Comparison of ENCODE assay signal across 1 cellular context in genomic region chr11:128692750-128693578, GRCh38.
TF ChIP-seq lines count a peak whose summit lies in the region.

No MANE protein-coding gene starts in this region.

TF ChIP-seq in GM12878, 131 proteins besides CTCF, POLR2A, EP300 and RAD21:
- TF ChIP-seq HDAC6 (IDR thresholded peaks at IDR 0.05; ENCODE audit: unreplicated experiment) = peak; percentile 52
- TF ChIP-seq MEF2B (IDR thresholded peaks at IDR 0.05; ENCODE audit: partially characterized antibody, poor library complexity, severe bottlenecking) = peak; percentile 83
- TF ChIP-seq, protein P1, sequence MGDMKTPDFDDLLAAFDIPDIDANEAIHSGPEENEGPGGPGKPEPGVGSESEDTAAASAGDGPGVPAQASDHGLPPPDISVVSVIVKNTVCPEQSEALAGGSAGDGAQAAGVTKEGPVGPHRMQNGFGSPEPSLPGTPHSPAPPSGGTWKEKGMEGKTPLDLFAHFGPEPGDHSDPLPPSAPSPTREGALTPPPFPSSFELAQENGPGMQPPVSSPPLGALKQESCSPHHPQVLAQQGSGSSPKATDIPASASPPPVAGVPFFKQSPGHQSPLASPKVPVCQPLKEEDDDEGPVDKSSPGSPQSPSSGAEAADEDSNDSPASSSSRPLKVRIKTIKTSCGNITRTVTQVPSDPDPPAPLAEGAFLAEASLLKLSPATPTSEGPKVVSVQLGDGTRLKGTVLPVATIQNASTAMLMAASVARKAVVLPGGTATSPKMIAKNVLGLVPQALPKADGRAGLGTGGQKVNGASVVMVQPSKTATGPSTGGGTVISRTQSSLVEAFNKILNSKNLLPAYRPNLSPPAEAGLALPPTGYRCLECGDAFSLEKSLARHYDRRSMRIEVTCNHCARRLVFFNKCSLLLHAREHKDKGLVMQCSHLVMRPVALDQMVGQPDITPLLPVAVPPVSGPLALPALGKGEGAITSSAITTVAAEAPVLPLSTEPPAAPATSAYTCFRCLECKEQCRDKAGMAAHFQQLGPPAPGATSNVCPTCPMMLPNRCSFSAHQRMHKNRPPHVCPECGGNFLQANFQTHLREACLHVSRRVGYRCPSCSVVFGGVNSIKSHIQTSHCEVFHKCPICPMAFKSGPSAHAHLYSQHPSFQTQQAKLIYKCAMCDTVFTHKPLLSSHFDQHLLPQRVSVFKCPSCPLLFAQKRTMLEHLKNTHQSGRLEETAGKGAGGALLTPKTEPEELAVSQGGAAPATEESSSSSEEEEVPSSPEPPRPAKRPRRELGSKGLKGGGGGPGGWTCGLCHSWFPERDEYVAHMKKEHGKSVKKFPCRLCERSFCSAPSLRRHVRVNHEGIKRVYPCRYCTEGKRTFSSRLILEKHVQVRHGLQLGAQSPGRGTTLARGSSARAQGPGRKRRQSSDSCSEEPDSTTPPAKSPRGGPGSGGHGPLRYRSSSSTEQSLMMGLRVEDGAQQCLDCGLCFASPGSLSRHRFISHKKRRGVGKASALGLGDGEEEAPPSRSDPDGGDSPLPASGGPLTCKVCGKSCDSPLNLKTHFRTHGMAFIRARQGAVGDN (IDR thresholded peaks at IDR 0.05) = 0 out of 2 replicates have a peak, but pooled peaks have one; percentile 29
- no peak for TF ChIP-seq CHD4 (IDR thresholded peaks at IDR 0.05)
- peak; percentile 78 for TF ChIP-seq IKZF1 (conservative IDR thresholded peaks at IDR 0.05)
- TF ChIP-seq GATAD2B (conservative IDR thresholded peaks at IDR 0.05; ENCODE audit: low read depth) = peak; percentile 63; the same call in 1 of the 2 replicates
- 0 out of 2 replicates have a peak, but pooled peaks have one; percentile 44 for TF ChIP-seq DPF2 (IDR thresholded peaks at IDR 0.05)
- TF ChIP-seq BHLHE40 (IDR thresholded peaks at IDR 0.05; ENCODE audit: borderline replicate concordance in 1 of 2, low read depth in 2 of 2, low read length in 1 of 2) = 0 out of 4 replicates have a peak, but pooled peaks of 1 of the 2 experiments have one; percentile 20
- no peak for TF ChIP-seq ATF7 (IDR thresholded peaks at IDR 0.05; ENCODE audit: low read depth)
- TF ChIP-seq YBX1 (IDR thresholded peaks at IDR 0.05) = no peak
- peak; percentile 36 to 55; a peak in 3 of 4 replicates for TF ChIP-seq IKZF2 (IDR thresholded peaks at IDR 0.05)
- peak; percentile 42; the same call in 1 of the 2 replicates for TF ChIP-seq LARP7 (IDR thresholded peaks at IDR 0.05)
- TF ChIP-seq, protein P2, sequence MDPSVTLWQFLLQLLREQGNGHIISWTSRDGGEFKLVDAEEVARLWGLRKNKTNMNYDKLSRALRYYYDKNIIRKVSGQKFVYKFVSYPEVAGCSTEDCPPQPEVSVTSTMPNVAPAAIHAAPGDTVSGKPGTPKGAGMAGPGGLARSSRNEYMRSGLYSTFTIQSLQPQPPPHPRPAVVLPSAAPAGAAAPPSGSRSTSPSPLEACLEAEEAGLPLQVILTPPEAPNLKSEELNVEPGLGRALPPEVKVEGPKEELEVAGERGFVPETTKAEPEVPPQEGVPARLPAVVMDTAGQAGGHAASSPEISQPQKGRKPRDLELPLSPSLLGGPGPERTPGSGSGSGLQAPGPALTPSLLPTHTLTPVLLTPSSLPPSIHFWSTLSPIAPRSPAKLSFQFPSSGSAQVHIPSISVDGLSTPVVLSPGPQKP (IDR thresholded peaks at IDR 0.05; ENCODE audit: low read depth, low read length) = no peak
- TF ChIP-seq CREM (IDR thresholded peaks at IDR 0.05; ENCODE audit: low read depth) = no peak
- no peak for TF ChIP-seq PAX8 (IDR thresholded peaks at IDR 0.05)
- TF ChIP-seq JUND (IDR thresholded peaks at IDR 0.05; ENCODE audit: low read depth, low read length) = no peak
TF ChIP-seq in GM12878: peak in this region for 9.
